In the genomic region with DNA sequence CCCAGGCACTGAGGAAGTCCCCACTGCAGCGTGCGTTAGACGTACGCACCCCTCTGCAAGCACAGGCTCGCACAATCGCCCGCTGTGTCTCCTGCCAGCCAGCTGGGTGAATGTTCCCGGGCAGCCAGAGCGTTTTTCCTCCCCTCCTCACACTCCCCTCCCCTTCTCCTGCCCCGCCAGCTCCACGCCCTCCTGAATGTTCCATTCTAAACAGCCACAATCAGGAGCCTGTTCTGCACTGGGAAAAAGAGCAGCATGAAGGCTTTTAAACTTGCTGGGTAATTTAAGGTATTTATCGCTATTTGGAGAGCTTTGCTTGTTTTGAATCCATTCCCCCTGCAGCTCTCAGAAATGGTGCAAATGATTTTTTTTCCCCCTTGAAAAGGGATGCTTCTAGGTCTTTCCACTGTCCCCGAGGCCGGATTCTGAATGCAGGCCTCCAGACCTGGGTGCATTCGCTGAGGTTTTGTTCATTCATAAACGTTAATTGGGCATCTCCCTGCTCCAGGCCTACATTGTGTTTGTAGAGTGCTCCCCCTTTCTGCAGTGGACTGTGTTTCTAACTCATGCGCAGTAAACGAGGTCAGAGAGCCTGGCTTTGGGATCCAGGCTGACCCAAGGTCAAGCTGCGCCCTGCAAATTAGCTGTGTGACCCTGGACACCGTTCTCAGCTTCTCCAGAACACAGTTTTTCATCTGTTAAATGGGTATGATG, we compare ENCODE assay signal across 8 cellular contexts.
A peak's percentile ranks its signal among the peaks of the same experiment; 100 is the strongest.
DNase-seq lines count a peak whose midpoint lies in the region; ATAC-seq, FAIRE-seq and TF ChIP-seq lines count a peak whose summit lies in the region.

No MANE protein-coding gene starts in this region.

- H3K4me1 Mint-ChIP-seq in activated CD4-positive, alpha-beta memory T cell treated with anti-CD3 and anti-CD28 coated beads for 36 hours (ENCODE audit: low read depth) = peaks cover 72% of the 10 kb centered on the region

- TF ChIP-seq POLR2A in GM12892 (IDR thresholded peaks at IDR 0.05; ENCODE audit: low read depth, low read length) = no peak

- TF ChIP-seq CTCF in psoas muscle (IDR thresholded peaks at IDR 0.05) = peak; percentile 5

- no peak overlapping the region for H3K4me3 Mint-ChIP-seq in activated CD4-positive, alpha-beta memory T cell treated with anti-CD3 and anti-CD28 coated beads for 36 hours

- H3K27me3 Mint-ChIP-seq in activated CD4-positive, alpha-beta memory T cell treated with anti-CD3 and anti-CD28 coated beads for 36 hours = no peaks in the 10 kb centered on the region

- peak overlapping the region; percentile 9 for H3K27ac ChIP-seq in psoas muscle

- no peaks in the 10 kb centered on the region for H3K9me3 ChIP-seq in psoas muscle

- peaks cover 3% of the 10 kb centered on the region for H3K36me3 Mint-ChIP-seq in activated CD4-positive, alpha-beta memory T cell treated with anti-CD3 and anti-CD28 coated beads for 36 hours

- POLR2A ChIA-PET in activated CD4-positive, alpha-beta memory T cell treated with anti-CD3 and anti-CD28 coated beads for 36 hours (lab: Charles Lee) = interaction anchor here (4.3 kb wide), 1 partner anchor 19 kb away, joined by 14 read pairs; no protein-coding TSS in a partner anchor

- H3K27me3 ChIP-seq in psoas muscle (ENCODE audit: insufficient read depth in 3 of 3, low read length in 2 of 3) = no peaks in the 10 kb centered on the region

- 43 to 48% (median 44%) methylated on average over 20 of the region's 20 CpGs for WGBS in psoas muscle, 3 donors

- CTCF ChIA-PET in activated CD4-positive, alpha-beta memory T cell treated with anti-CD3 and anti-CD28 coated beads for 36 hours (lab: Charles Lee) = interaction anchor here (1.2 to 1.6 kb wide), 2 partner anchors 19 to 287 kb away, joined by 3 to 6 read pairs; no protein-coding TSS in a partner anchor

- intact Hi-C loops in psoas muscle (cut with DNase I) = no loop called here
- intact Hi-C loops in activated CD4-positive, alpha-beta memory T cell treated with anti-CD3 and anti-CD28 coated beads for 36 hours (cut with micrococcal nuclease) = no loop called here

- H3K4me3 ChIP-seq in psoas muscle = no peak overlapping the region

- peaks cover 15% of the 10 kb centered on the region for H3K4me1 ChIP-seq in psoas muscle

- H3K9me3 Mint-ChIP-seq in activated CD4-positive, alpha-beta memory T cell treated with anti-CD3 and anti-CD28 coated beads for 36 hours = no peaks in the 10 kb centered on the region

- no peak for FAIRE-seq in GM12892 (lab: Jason Lieb, UNC)

- no peaks in the 10 kb centered on the region for H3K36me3 ChIP-seq in psoas muscle (ENCODE audit: insufficient read depth in 1 of 2, low read depth in 1 of 2)

- no peak overlapping the region for H3K27ac Mint-ChIP-seq in activated CD4-positive, alpha-beta memory T cell treated with anti-CD3 and anti-CD28 coated beads for 36 hours

- DNase-seq in HT-29 (ENCODE audit: low spot score) (peak; percentile 20), SHP77 treated with DMSO at 0.1 percent for 48 hours (lab: John Stamatoyannopoulos, UW) (peak; percentile 36), foreskin melanocyte (peak; percentile 94), psoas muscle (no peak), GM12892 (ENCODE audit: insufficient read length) (no peak)
- no peak for DNase-seq in activated CD4-positive, alpha-beta memory T cell treated with anti-CD3 and anti-CD28 coated beads for 36 hours

- no peak for ATAC-seq in psoas muscle
- ATAC-seq in HG02973 (IDR thresholded peaks at IDR 0.05; ENCODE audit: unreplicated experiment) = no peak
- ATAC-seq in GM19397 (IDR thresholded peaks at IDR 0.05; ENCODE audit: unreplicated experiment) = no peak

Comparison
In these comparisons a context has a peak if more than half of its experiments do, and no peak if none do; other contexts are left out.
1. DNase-seq: peak in HT-29 (single experiment), SHP77 treated with DMSO at 0.1 percent for 48 hours (single experiment) and foreskin melanocyte (single experiment); none in psoas muscle (0 of 2), activated CD4-positive, alpha-beta memory T cell treated with anti-CD3 and anti-CD28 coated beads for 36 hours (single experiment) and GM12892 (single experiment).